In genomic region chr17:34624767-34625389, GRCh38 we compare ENCODE assay signal across 1 cellular context.
TF ChIP-seq lines count a peak whose summit lies in the region.

No MANE protein-coding gene starts in this region.

TF ChIP-seq in H1, 55 proteins besides CTCF, POLR2A, EP300 and RAD21:
- no peak for TF ChIP-seq POLR2AphosphoS5 (IDR thresholded peaks at IDR 0.05; ENCODE audit: low read depth, low read length)
- no peak for TF ChIP-seq CTBP2 (IDR thresholded peaks at IDR 0.05; ENCODE audit: borderline replicate concordance, insufficient read depth, insufficient read length, low read length)
- TF ChIP-seq SP1 (IDR thresholded peaks at IDR 0.05; ENCODE audit: low read depth, low read length) = no peak
